ENCODE assay signal across 22 cellular contexts in genomic region chr10:127449491-127449890, GRCh38.
A peak's percentile ranks its signal among the peaks of the same experiment; 100 is the strongest.
DNase-seq lines count a peak whose midpoint lies in the region; ATAC-seq and TF ChIP-seq lines count a peak whose summit lies in the region.
"Had no signal": no experiment of that assay in that cellular context is flagged by ENCODE, and none has a peak within 500 bp of the region (broad histone marks: within the 10 kb centered on the region; RNA-seq: fewer than 3 reads in every experiment).

No MANE protein-coding gene starts in this region.

- H3K9me3 ChIP-seq in WERI-Rb-1 (ENCODE audit: severe bottlenecking), result no peaks in the 10 kb centered on the region

- TF ChIP-seq CTCF in WERI-Rb-1 (IDR thresholded peaks at IDR 0.05; ENCODE audit: low read depth, low read length), result no peak

- H3K4me3 ChIP-seq in WERI-Rb-1 (ENCODE audit: low read depth, low read length), result no peak overlapping the region
- H3K4me3 ChIP-seq: SK-N-MC had no signal

- no peak for ATAC-seq in GM21576 (IDR thresholded peaks at IDR 0.05; ENCODE audit: unreplicated experiment)
- ATAC-seq: T-helper 17 cell had no signal

- DNase-seq in NCI-H2029 (lab: John Stamatoyannopoulos, UW), result peak; percentile 24
- no peak for DNase-seq in NCI-H2029 treated with DMSO at 0.1 percent for 48 hours (lab: John Stamatoyannopoulos, UW)
- peak; percentile 33 for DNase-seq in COLO668 (lab: John Stamatoyannopoulos, UW; ENCODE audit: unreplicated experiment)
- DNase-seq in NCI-H146 treated with DMSO at 0.1 percent for 48 hours (lab: John Stamatoyannopoulos, UW; ENCODE audit: unreplicated experiment), result peak; percentile 29
- DNase-seq in WERI-Rb-1, result peak; percentile 85
- no peak for DNase-seq in stimulated activated CD4-positive, alpha-beta T cell treated with anti-CD3 and anti-CD28 coated beads, Interleukin-4, amount 100 ng/mL, for 1 hour
- DNase-seq: CD8-positive, alpha-beta memory T cell; EL; GF-D8; IMR-90; NCI-H1417; NCI-H2081; NCI-H524 treated with DMSO at 0.1 percent for 48 hours; NK-92 treated with Interleukin-12 subunit alpha and Interleukin-12 subunit beta, amount 100 ng/mL, for 24 hours; SHP77 treated with DMSO at 0.1 percent for 48 hours; SW 1271; T-helper 17 cell had no signal

- no peaks in the 10 kb centered on the region for H3K27me3 ChIP-seq in WERI-Rb-1 (ENCODE audit: insufficient read depth, low read depth, severe bottlenecking)

- H3K36me3 ChIP-seq in WERI-Rb-1, result peaks cover 5% of the 10 kb centered on the region; the same call in 1 of the 2 replicates

- peak overlapping the region; percentile 72 for H3K27ac ChIP-seq in WERI-Rb-1
- H3K27ac ChIP-seq: C4-2B, KMS-11, RWPE1, SK-N-MC had no signal

Comparison
In these comparisons a context has a peak if more than half of its experiments do, and no peak if none do; other contexts are left out.
1. DNase-seq: peak in NCI-H2029 (single experiment), COLO668 (single experiment), NCI-H146 treated with DMSO at 0.1 percent for 48 hours (single experiment) and WERI-Rb-1 (single experiment); none in NCI-H2029 treated with DMSO at 0.1 percent for 48 hours (single experiment) and stimulated activated CD4-positive, alpha-beta T cell treated with anti-CD3 and anti-CD28 coated beads, Interleukin-4, amount 100 ng/mL, for 1 hour (single experiment).